Comparison of ENCODE assay signal across 8 cellular contexts in genomic region chr16:79605999-79606398, GRCh38. TPM values are rescaled to one million over a fixed set of nuclear protein-coding genes. Genes with fewer than 3 reads are reported as not detected.
DNase-seq lines count a peak whose midpoint lies in the region; ATAC-seq and TF ChIP-seq lines count a peak whose summit lies in the region.

No MANE protein-coding gene starts in this region.

- in situ Hi-C loops in GM13977 (cut with MboI; ENCODE audit: low pct_unique_long_range_greater_than_20kb, low sequenced_read_pairs, unreplicated experiment), result loop anchor here (25.0 kb wide), 2 partner anchors 919 to 1094 kb away; no protein-coding TSS in a partner anchor

- DNase-seq in activated CD4-positive, alpha-beta T cell treated with anti-CD3 and anti-CD28 coated beads for 4 hours, result peak; percentile 27 to 39
- no peak for DNase-seq in activated CD4-positive, alpha-beta T cell treated with anti-CD3 and anti-CD28 coated beads for 1 hour
- DNase-seq in fibroblast of mammary gland (ENCODE audit: low read depth) (peak; percentile 30), suprapubic skin (ENCODE audit: low spot score in 2 of 2) (no peak), GM13977 (ENCODE audit: low spot score) (no peak), HEK293T (ENCODE audit: extremely low spot score) (no peak)
- DNase-seq in natural killer cell treated with Interleukin-12 subunit alpha and Interleukin-12 subunit beta and Interleukin-15 and Interleukin-18, amount 100 ng/mL, for 72 hours (ENCODE audit: low spot score), result no peak

- H3K36me3 ChIP-seq in suprapubic skin, result no peaks in the 10 kb centered on the region

- peaks cover 6 to 19% of the 10 kb centered on the region in 2 donors for H3K27me3 Mint-ChIP-seq in natural killer cell treated with Interleukin-12 subunit alpha and Interleukin-12 subunit beta and Interleukin-15 and Interleukin-18, amount 100 ng/mL, for 72 hours

- TF ChIP-seq CTCF in fibroblast of mammary gland (conservative IDR thresholded peaks at IDR 0.05; ENCODE audit: control insufficient read depth, insufficient read depth, low read depth, low read length) (no peak), suprapubic skin (IDR thresholded peaks at IDR 0.05) (no peak), GM13977 (IDR thresholded peaks at IDR 0.05; ENCODE audit: extremely low read depth, insufficient read depth, missing control alignments) (no peak)

- CTCF ChIA-PET in HEK293T (lab: Yijun Ruan, JAX), result interaction anchor here (1.0 kb wide), 2 partner anchors 13 to 160 kb away, joined by 4 read pairs; no protein-coding TSS in a partner anchor

- peak overlapping the region in 1 of 2 donors; percentile 31 for H3K27ac Mint-ChIP-seq in natural killer cell treated with Interleukin-12 subunit alpha and Interleukin-12 subunit beta and Interleukin-15 and Interleukin-18, amount 100 ng/mL, for 72 hours

- H3K4me3 Mint-ChIP-seq in natural killer cell treated with Interleukin-12 subunit alpha and Interleukin-12 subunit beta and Interleukin-15 and Interleukin-18, amount 100 ng/mL, for 72 hours, result no peak overlapping the region

- no peaks in the 10 kb centered on the region for H3K27me3 ChIP-seq in suprapubic skin

- TF ChIP-seq POLR2A in suprapubic skin (IDR thresholded peaks at IDR 0.05), result no peak

- H3K4me1 ChIP-seq in suprapubic skin, result peaks cover 64% of the 10 kb centered on the region

- H3K9me3 Mint-ChIP-seq in natural killer cell treated with Interleukin-12 subunit alpha and Interleukin-12 subunit beta and Interleukin-15 and Interleukin-18, amount 100 ng/mL, for 72 hours, result no peaks in the 10 kb centered on the region

- ATAC-seq in HG03521 (IDR thresholded peaks at IDR 0.05; ENCODE audit: unreplicated experiment), result peak; percentile 65
- ATAC-seq in natural killer cell treated with Interleukin-12 subunit alpha and Interleukin-12 subunit beta and Interleukin-15 and Interleukin-18, amount 100 ng/mL, for 72 hours, result no peak

- H3K4me3 ChIP-seq in fibroblast of mammary gland (ENCODE audit: control insufficient read depth, low read depth, low read length) (no peak overlapping the region), suprapubic skin (no peak overlapping the region)

- TF ChIP-seq EP300 in suprapubic skin (IDR thresholded peaks at IDR 0.05), result no peak

- H3K27ac ChIP-seq in suprapubic skin, result peak overlapping the region; percentile 36

- 29% methylated on average over 7 of the region's 7 CpGs for WGBS in suprapubic skin

- H3K4me1 Mint-ChIP-seq in natural killer cell treated with Interleukin-12 subunit alpha and Interleukin-12 subunit beta and Interleukin-15 and Interleukin-18, amount 100 ng/mL, for 72 hours (ENCODE audit: low read depth in 2 of 2), result peaks cover 19 to 42% of the 10 kb centered on the region in 2 donors

- POLR2A ChIA-PET in HEK293T (lab: Yijun Ruan, JAX), result interaction anchor here (0.6 to 1.3 kb wide), 2 partner anchors 164 to 403 kb away, joined by 3 to 4 read pairs; no protein-coding TSS in a partner anchor

- H3K9me3 ChIP-seq in suprapubic skin, result no peaks in the 10 kb centered on the region

- H3K36me3 Mint-ChIP-seq in natural killer cell treated with Interleukin-12 subunit alpha and Interleukin-12 subunit beta and Interleukin-15 and Interleukin-18, amount 100 ng/mL, for 72 hours, result no peaks in the 10 kb centered on the region

TF ChIP-seq in HEK293T, 16 proteins besides CTCF, POLR2A, EP300 and RAD21:
- TF ChIP-seq SP1 (IDR thresholded peaks at IDR 0.05), result no peak

RNA-seq across cellular contexts. Expression of gene MAF, which starts 5.5 kb away (rescaled TPM):
- total RNA-seq in suprapubic skin, result 100 to 1,000 TPM in 3 of 4 donors, 10 to 100 TPM in 1; 83.6 to 135 (median 114) TPM
- 10 to 100 TPM in 1 of 2 donors, 1 to 10 TPM in 1; 5.6 to 41.9 TPM for total RNA-seq in natural killer cell treated with Interleukin-12 subunit alpha and Interleukin-12 subunit beta and Interleukin-15 and Interleukin-18, amount 100 ng/mL, for 72 hours

Comparison
In these comparisons a context has a peak if more than half of its experiments do, and no peak if none do; other contexts are left out.
1. DNase-seq: peak in activated CD4-positive, alpha-beta T cell treated with anti-CD3 and anti-CD28 coated beads for 4 hours (2 of 2) and fibroblast of mammary gland (single experiment); none in activated CD4-positive, alpha-beta T cell treated with anti-CD3 and anti-CD28 coated beads for 1 hour (single experiment), suprapubic skin (0 of 2), natural killer cell treated with Interleukin-12 subunit alpha and Interleukin-12 subunit beta and Interleukin-15 and Interleukin-18, amount 100 ng/mL, for 72 hours (single experiment), GM13977 (single experiment) and HEK293T (single experiment).